9 cellular contexts compared by ENCODE assay signal in genomic region chr1:184881941-184882648, GRCh38.
DNase-seq lines count a peak whose midpoint lies in the region; ATAC-seq, FAIRE-seq and TF ChIP-seq lines count a peak whose summit lies in the region.
"Had no signal": no experiment of that assay in that cellular context is flagged by ENCODE, and none has a peak within 500 bp of the region (broad histone marks: within the 10 kb centered on the region; RNA-seq: fewer than 3 reads in every experiment).

No MANE protein-coding gene starts in this region.

- TF ChIP-seq CTCF in astrocyte of the spinal cord (IDR thresholded peaks at IDR 0.05; ENCODE audit: low read depth, low read length) = no peak

- DNase-seq in astrocyte of the spinal cord (ENCODE audit: low read depth, low spot score) (peak; percentile 49), renal cortical epithelial cell (ENCODE audit: low read depth) (peak; percentile 36), NCI-H2227 treated with DMSO at 0.1 percent for 48 hours (lab: John Stamatoyannopoulos, UW) (no peak), HCEC 1CT (no peak), frontal cortex (ENCODE audit: low spot score in 2 of 2) (no peak)
- no peak for DNase-seq in central memory CD4-positive, alpha-beta T cell
- DNase-seq: NCI-H510A had no signal

- H3K4me3 ChIP-seq in astrocyte of the spinal cord (ENCODE audit: low read depth, low read length) = no peak overlapping the region

- ATAC-seq in GM19452 (IDR thresholded peaks at IDR 0.05; ENCODE audit: unreplicated experiment) = peak; percentile 67
- ATAC-seq in HG03159 (IDR thresholded peaks at IDR 0.05; ENCODE audit: unreplicated experiment) = peak; percentile 47

- in situ Hi-C loops in astrocyte of the spinal cord (cut with HindIII; ENCODE audit: low sequenced_read_pairs) = no loop called here

- no peak for FAIRE-seq in frontal cortex (lab: Jason Lieb, UNC)

Comparison
In these comparisons a context has a peak if more than half of its experiments do, and no peak if none do; other contexts are left out.
1. DNase-seq: peak in astrocyte of the spinal cord (single experiment) and renal cortical epithelial cell (single experiment); none in NCI-H2227 treated with DMSO at 0.1 percent for 48 hours (single experiment), central memory CD4-positive, alpha-beta T cell (single experiment), HCEC 1CT (single experiment) and frontal cortex (0 of 2).